In genomic region chr15:76844096-76844495, GRCh38 we compare ENCODE assay signal across 28 cellular contexts.
DNase-seq lines count a peak whose midpoint lies in the region; ATAC-seq and TF ChIP-seq lines count a peak whose summit lies in the region.
"Had no signal": no experiment of that assay in that cellular context is flagged by ENCODE, and none has a peak within 500 bp of the region (broad histone marks: within the 10 kb centered on the region; RNA-seq: fewer than 3 reads in every experiment).

No MANE protein-coding gene starts in this region.

- ATAC-seq in omental fat pad (ENCODE audit: low FRiP score): no peak
- ATAC-seq: activated CD8-positive, alpha-beta T cell treated with anti-CD3 and anti-CD28 coated beads for 36 hours; gastroesophageal sphincter had no signal

- DNase-seq in Daoy (ENCODE audit: low read depth) (peak; percentile 9), LHCN-M2 (ENCODE audit: low read depth) (peak; percentile 45), cardiac fibroblast (ENCODE audit: low read depth in 2 of 2) (peak; percentile 16 to 59), kidney tubule cell (ENCODE audit: low spot score) (peak; percentile 3), CD1c-positive myeloid dendritic cell (ENCODE audit: extremely low spot score) (no peak), ureter (ENCODE audit: low spot score) (no peak), omental fat pad (ENCODE audit: low spot score) (no peak)
- no peak for DNase-seq in activated effector memory CD4-positive, alpha-beta T cell treated with anti-CD3 and anti-CD28 coated beads, Interleukin-2, amount 50 U/mL, for 16 hours
- DNase-seq: activated CD4-positive, CD25-positive, alpha-beta regulatory T cell; activated CD8-positive, alpha-beta T cell treated with anti-CD3 and anti-CD28 coated beads for 36 hours; activated naive CD4-positive, alpha-beta T cell treated with Interleukin-2 at 50 U/mL for 16 hours; activated T-cell treated with anti-CD3 and anti-CD28 coated beads, Interleukin-2, amount 50 U/mL, for 1 hour; CD4-positive, alpha-beta T cell; DMS153; H7; Karpas-422; kidney; NCI-H1105; NCI-H2081; NCI-H446 treated with DMSO at 0.1 percent for 48 hours; occipital lobe; stimulated activated CD8-positive, alpha-beta memory T cell treated with anti-CD3 and anti-CD28 coated beads, Interleukin-4, amount 100 ng/mL, for 48 hours; T-helper 9 cell had no signal

- no peak for TF ChIP-seq CTCF in cardiac fibroblast (IDR thresholded peaks at IDR 0.05; ENCODE audit: low read depth, low read length)
- no peak for TF ChIP-seq CTCF in omental fat pad (IDR thresholded peaks at IDR 0.05)

- H3K4me3 ChIP-seq in cardiac fibroblast (replicated peaks in 1 of 2; ENCODE audit: low read depth in 2 of 2, low read length in 2 of 2): no peak overlapping the region
- H3K4me3 ChIP-seq: gastroesophageal sphincter, lung, SK-N-MC, suprapubic skin, vagina had no signal

Comparison
In these comparisons a context has a peak if more than half of its experiments do, and no peak if none do; other contexts are left out.
1. DNase-seq: peak in Daoy (single experiment), LHCN-M2 (single experiment), cardiac fibroblast (2 of 2) and kidney tubule cell (single experiment); none in CD1c-positive myeloid dendritic cell (single experiment), activated effector memory CD4-positive, alpha-beta T cell treated with anti-CD3 and anti-CD28 coated beads, Interleukin-2, amount 50 U/mL, for 16 hours (single experiment), ureter (single experiment) and omental fat pad (single experiment).